Comparison of ENCODE assay signal across 1 cellular context in genomic region chr2:43059183-43059897, GRCh38.
TF ChIP-seq lines count a peak whose summit lies in the region.

No MANE protein-coding gene starts in this region.

TF ChIP-seq in K562, 482 proteins besides CTCF, POLR2A, EP300 and RAD21 (continued from another document and continues in another):
- TF ChIP-seq MGA (IDR thresholded peaks at IDR 0.05) (no peak), TFAP4 (CRISPR knock-in tag; IDR thresholded peaks at IDR 0.05; ENCODE audit: borderline replicate concordance) (peak; percentile 36; the same call in 1 of the 2 replicates), E4F1 (CRISPR knock-in tag; IDR thresholded peaks at IDR 0.05; ENCODE audit: borderline replicate concordance) (no peak), CBX1 (IDR thresholded peaks at IDR 0.05; ENCODE audit: low read depth) (no peak), FOXJ2 (tag; IDR thresholded peaks at IDR 0.05) (no peak), JUN (IDR thresholded peaks at IDR 0.05; ENCODE audit: borderline replicate concordance, low read depth, low read length) (no peak), JUN (CRISPR knock-in tag; IDR thresholded peaks at IDR 0.05; ENCODE audit: borderline replicate concordance) (no peak), HDAC6 (IDR thresholded peaks at IDR 0.05; ENCODE audit: low read depth, low read length) (no peak), CREBBP (IDR thresholded peaks at IDR 0.05; ENCODE audit: low read depth, low read length) (no peak), SMAD4 (CRISPR knock-in tag; conservative IDR thresholded peaks at IDR 0.05) (0 out of 2 replicates have a peak, but pooled peaks have one; percentile 25), ZSCAN32 (CRISPR knock-in tag; IDR thresholded peaks at IDR 0.05) (no peak), KDM5B (IDR thresholded peaks at IDR 0.05; ENCODE audit: insufficient replicate concordance, low read depth, low read length) (no peak), BRD9 (IDR thresholded peaks at IDR 0.05; ENCODE audit: low read depth, partially characterized antibody) (no peak), NBN (IDR thresholded peaks at IDR 0.05; ENCODE audit: low read depth) (no peak), POLR2G (IDR thresholded peaks at IDR 0.05; ENCODE audit: low read depth, low read length) (no peak), ZNF12 (CRISPR knock-in tag; IDR thresholded peaks at IDR 0.05) (no peak), HNRNPK (IDR thresholded peaks at IDR 0.05; ENCODE audit: low read depth, low read length, poor library complexity, severe bottlenecking) (no peak), NUFIP1 (IDR thresholded peaks at IDR 0.05; ENCODE audit: partially characterized antibody) (no peak), SAP30 (IDR thresholded peaks at IDR 0.05; ENCODE audit: borderline replicate concordance, insufficient read depth, low read depth, low read length, poor library complexity, severe bottlenecking) (no peak), ZNF551 (CRISPR knock-in tag; IDR thresholded peaks at IDR 0.05) (no peak), L3MBTL2 (IDR thresholded peaks at IDR 0.05) (peak; percentile 18; the same call in 1 of the 2 replicates), KLF16 (IDR thresholded peaks at IDR 0.05) (no peak), GTF2E2 (tag; IDR thresholded peaks at IDR 0.05) (no peak), MYC (IDR thresholded peaks at IDR 0.05; ENCODE audit: low read depth, low read length) (0 out of 2 replicates have a peak, but pooled peaks have one; percentile 28), MYC (CRISPR knock-in tag; IDR thresholded peaks at IDR 0.05; ENCODE audit: borderline replicate concordance, low read depth) (no peak), ZNF609 (CRISPR knock-in tag; IDR thresholded peaks at IDR 0.05; ENCODE audit: borderline replicate concordance) (no peak), HMBOX1 (IDR thresholded peaks at IDR 0.05) (no peak), DPF2 (IDR thresholded peaks at IDR 0.05) (no peak), HNRNPL (IDR thresholded peaks at IDR 0.05; ENCODE audit: low read depth, low read length) (no peak), SRSF3 (IDR thresholded peaks at IDR 0.05; ENCODE audit: insufficient read depth, low read length) (no peak), ZNF174 (CRISPR knock-in tag; IDR thresholded peaks at IDR 0.05) (no peak), BCOR (IDR thresholded peaks at IDR 0.05) (peak; percentile 62), ZNF280A (IDR thresholded peaks at IDR 0.05; ENCODE audit: low read depth, partially characterized antibody) (no peak), ZNF696 (CRISPR knock-in tag; conservative IDR thresholded peaks at IDR 0.05) (no peak), NFIC (IDR thresholded peaks at IDR 0.05) (peak; percentile 82), POLR2B (IDR thresholded peaks at IDR 0.05; ENCODE audit: low read depth, partially characterized antibody) (no peak), YBX1 (IDR thresholded peaks at IDR 0.05) (no peak), MEF2A (IDR thresholded peaks at IDR 0.05; ENCODE audit: control insufficient read depth, low read depth, low read length) (no peak), ZFP36 (IDR thresholded peaks at IDR 0.05; ENCODE audit: low read depth, low read length, partially characterized antibody) (no peak), LARP7 (IDR thresholded peaks at IDR 0.05) (no peak)
